In the genomic region with DNA sequence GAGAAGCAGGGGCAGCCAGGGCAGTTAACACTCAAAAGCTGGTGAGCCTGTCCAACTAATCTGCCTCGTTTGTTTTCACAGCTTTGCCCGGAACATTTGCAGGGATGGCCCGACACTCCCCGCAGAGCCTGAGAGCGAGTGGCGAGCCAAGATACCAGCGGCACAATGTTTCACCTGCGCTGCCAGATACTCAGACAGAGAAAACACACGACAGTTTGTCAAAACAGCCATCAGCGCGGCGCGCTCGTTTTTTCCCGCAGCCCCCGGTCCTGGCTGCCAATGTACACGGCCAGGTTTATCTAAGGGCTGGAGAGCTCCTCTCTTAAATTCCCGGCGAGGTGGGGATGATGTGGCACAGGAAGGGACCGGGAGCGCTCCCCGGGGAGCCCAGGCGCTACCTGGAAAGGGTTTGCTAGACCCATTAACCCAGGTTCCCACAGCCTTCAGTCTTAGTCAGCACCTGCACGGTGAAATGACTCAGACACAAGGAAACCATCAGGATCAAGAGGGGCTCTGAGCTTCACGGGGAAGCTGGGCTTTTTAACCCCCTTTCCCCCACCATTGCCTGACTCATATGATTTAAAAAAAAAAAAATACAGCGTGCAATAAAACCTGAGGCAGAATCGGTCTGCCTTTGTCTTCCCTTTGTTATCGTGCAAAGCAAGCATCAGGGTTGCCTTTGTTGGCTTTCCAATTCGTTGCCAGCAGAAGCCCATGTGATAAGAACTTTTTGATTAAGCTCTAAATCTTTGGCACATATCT, we compare ENCODE assay signal across 1 cellular context.
TF ChIP-seq lines count a peak whose summit lies in the region.

No MANE protein-coding gene starts in this region.

TF ChIP-seq in HEK293, 187 proteins besides CTCF, POLR2A, EP300 and RAD21 (continued from another document):
- TF ChIP-seq, protein P1, sequence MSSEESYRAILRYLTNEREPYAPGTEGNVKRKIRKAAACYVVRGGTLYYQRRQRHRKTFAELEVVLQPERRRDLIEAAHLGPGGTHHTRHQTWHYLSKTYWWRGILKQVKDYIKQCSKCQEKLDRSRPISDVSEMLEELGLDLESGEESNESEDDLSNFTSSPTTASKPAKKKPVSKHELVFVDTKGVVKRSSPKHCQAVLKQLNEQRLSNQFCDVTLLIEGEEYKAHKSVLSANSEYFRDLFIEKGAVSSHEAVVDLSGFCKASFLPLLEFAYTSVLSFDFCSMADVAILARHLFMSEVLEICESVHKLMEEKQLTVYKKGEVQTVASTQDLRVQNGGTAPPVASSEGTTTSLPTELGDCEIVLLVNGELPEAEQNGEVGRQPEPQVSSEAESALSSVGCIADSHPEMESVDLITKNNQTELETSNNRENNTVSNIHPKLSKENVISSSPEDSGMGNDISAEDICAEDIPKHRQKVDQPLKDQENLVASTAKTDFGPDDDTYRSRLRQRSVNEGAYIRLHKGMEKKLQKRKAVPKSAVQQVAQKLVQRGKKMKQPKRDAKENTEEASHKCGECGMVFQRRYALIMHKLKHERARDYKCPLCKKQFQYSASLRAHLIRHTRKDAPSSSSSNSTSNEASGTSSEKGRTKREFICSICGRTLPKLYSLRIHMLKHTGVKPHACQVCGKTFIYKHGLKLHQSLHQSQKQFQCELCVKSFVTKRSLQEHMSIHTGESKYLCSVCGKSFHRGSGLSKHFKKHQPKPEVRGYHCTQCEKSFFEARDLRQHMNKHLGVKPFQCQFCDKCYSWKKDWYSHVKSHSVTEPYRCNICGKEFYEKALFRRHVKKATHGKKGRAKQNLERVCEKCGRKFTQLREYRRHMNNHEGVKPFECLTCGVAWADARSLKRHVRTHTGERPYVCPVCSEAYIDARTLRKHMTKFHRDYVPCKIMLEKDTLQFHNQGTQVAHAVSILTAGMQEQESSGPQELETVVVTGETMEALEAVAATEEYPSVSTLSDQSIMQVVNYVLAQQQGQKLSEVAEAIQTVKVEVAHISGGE (tag by site-specific recombination; conservative IDR thresholded peaks at IDR 0.05; ENCODE audit: low read depth), result peak; percentile 81
- TF ChIP-seq ZXDB (tag by site-specific recombination; IDR thresholded peaks at IDR 0.05), result peak; percentile 67
- no peak for TF ChIP-seq ZNF626 (tag by site-specific recombination; IDR thresholded peaks at IDR 0.05)
- TF ChIP-seq FEZF1 (tag by site-specific recombination; IDR thresholded peaks at IDR 0.05), result peak; percentile 63
- TF ChIP-seq ZBTB17 (tag by site-specific recombination; IDR thresholded peaks at IDR 0.05), result peak; percentile 78
- peak; percentile 49 for TF ChIP-seq ZNF341 (tag by site-specific recombination; IDR thresholded peaks at IDR 0.05; ENCODE audit: low read depth)
- peak; percentile 50 for TF ChIP-seq ZBTB20 (tag by site-specific recombination; IDR thresholded peaks at IDR 0.05)
- peak; percentile 53; the same call in 1 of the 2 replicates for TF ChIP-seq ZEB2 (tag by site-specific recombination; IDR thresholded peaks at IDR 0.05)
- no peak for TF ChIP-seq ZNF214 (tag by site-specific recombination; IDR thresholded peaks at IDR 0.05; ENCODE audit: borderline replicate concordance)
- peak; percentile 36; the same call in 1 of the 2 replicates for TF ChIP-seq SP7 (tag by site-specific recombination; IDR thresholded peaks at IDR 0.05)
- TF ChIP-seq OSR2 (tag by site-specific recombination; IDR thresholded peaks at IDR 0.05), result peak; percentile 69
- TF ChIP-seq KLF16 (tag by site-specific recombination; IDR thresholded peaks at IDR 0.05), result no peak
- TF ChIP-seq IKZF3 (tag by site-specific recombination; IDR thresholded peaks at IDR 0.05), result 0 out of 2 replicates have a peak, but pooled peaks have one; percentile 27
- TF ChIP-seq ZNF561 (tag by site-specific recombination; IDR thresholded peaks at IDR 0.05; ENCODE audit: borderline replicate concordance), result peak; percentile 31; the same call in 1 of the 2 replicates
- TF ChIP-seq ZBTB7A (tag by site-specific recombination; IDR thresholded peaks at IDR 0.05; ENCODE audit: low read depth), result no peak
- TF ChIP-seq ZNF366 (tag by site-specific recombination; conservative IDR thresholded peaks at IDR 0.05), result 0 out of 2 replicates have a peak, but pooled peaks have one; percentile 49
- TF ChIP-seq ZNF184 (tag by site-specific recombination; IDR thresholded peaks at IDR 0.05), result no peak
- peak; percentile 32; the same call in 1 of the 2 replicates for TF ChIP-seq ZNF394 (tag by site-specific recombination; IDR thresholded peaks at IDR 0.05; ENCODE audit: borderline replicate concordance)
- no peak for TF ChIP-seq ZNF24 (tag by site-specific recombination; IDR thresholded peaks at IDR 0.05)
- TF ChIP-seq ZNF596 (tag by site-specific recombination; IDR thresholded peaks at IDR 0.05), result 0 out of 2 replicates have a peak, but pooled peaks have one; percentile 51
- peak; percentile 49; the same call in 1 of the 2 replicates for TF ChIP-seq GLIS2 (tag by site-specific recombination; IDR thresholded peaks at IDR 0.05)
- TF ChIP-seq, protein P2, sequence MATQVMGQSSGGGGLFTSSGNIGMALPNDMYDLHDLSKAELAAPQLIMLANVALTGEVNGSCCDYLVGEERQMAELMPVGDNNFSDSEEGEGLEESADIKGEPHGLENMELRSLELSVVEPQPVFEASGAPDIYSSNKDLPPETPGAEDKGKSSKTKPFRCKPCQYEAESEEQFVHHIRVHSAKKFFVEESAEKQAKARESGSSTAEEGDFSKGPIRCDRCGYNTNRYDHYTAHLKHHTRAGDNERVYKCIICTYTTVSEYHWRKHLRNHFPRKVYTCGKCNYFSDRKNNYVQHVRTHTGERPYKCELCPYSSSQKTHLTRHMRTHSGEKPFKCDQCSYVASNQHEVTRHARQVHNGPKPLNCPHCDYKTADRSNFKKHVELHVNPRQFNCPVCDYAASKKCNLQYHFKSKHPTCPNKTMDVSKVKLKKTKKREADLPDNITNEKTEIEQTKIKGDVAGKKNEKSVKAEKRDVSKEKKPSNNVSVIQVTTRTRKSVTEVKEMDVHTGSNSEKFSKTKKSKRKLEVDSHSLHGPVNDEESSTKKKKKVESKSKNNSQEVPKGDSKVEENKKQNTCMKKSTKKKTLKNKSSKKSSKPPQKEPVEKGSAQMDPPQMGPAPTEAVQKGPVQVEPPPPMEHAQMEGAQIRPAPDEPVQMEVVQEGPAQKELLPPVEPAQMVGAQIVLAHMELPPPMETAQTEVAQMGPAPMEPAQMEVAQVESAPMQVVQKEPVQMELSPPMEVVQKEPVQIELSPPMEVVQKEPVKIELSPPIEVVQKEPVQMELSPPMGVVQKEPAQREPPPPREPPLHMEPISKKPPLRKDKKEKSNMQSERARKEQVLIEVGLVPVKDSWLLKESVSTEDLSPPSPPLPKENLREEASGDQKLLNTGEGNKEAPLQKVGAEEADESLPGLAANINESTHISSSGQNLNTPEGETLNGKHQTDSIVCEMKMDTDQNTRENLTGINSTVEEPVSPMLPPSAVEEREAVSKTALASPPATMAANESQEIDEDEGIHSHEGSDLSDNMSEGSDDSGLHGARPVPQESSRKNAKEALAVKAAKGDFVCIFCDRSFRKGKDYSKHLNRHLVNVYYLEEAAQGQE (tag by site-specific recombination; IDR thresholded peaks at IDR 0.05), result peak; percentile 85
- peak; percentile 49 for TF ChIP-seq ZIC2 (tag by site-specific recombination; IDR thresholded peaks at IDR 0.05)
- peak; percentile 7; the same call in 1 of the 2 replicates for TF ChIP-seq ZNF660 (tag by site-specific recombination; IDR thresholded peaks at IDR 0.05)
- no peak for TF ChIP-seq RBAK (tag by site-specific recombination; IDR thresholded peaks at IDR 0.05)
- TF ChIP-seq ZNF707 (tag by site-specific recombination; IDR thresholded peaks at IDR 0.05), result no peak
- TF ChIP-seq ZNF155 (tag by site-specific recombination; IDR thresholded peaks at IDR 0.05), result no peak
- no peak for TF ChIP-seq ZNF664 (tag by site-specific recombination; IDR thresholded peaks at IDR 0.05)
